17 cellular contexts compared by ENCODE assay signal in the genomic region with DNA sequence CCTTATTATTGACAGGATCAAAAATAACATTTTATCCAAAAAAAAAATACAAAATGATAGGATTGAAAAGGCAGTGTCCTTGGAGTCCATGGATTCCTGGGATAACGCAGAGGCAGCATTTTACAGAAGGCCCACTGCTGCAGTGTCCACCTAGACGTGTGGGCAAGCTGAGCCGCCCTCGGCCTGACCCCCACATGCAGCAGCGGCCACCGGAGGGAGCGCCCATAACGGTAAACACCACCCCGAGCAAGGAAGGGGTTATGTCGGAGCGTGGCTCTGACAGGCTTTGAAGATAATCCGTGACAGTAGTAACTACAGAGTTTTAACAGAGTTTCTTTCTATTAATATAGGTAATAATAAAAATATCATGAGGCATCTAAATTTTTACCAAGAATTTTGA. TPM values are rescaled to one million over a fixed set of nuclear protein-coding genes. Genes with fewer than 3 reads are reported as not detected.
DNase-seq lines count a peak whose midpoint lies in the region; FAIRE-seq and TF ChIP-seq lines count a peak whose summit lies in the region.
"Had no signal": no experiment of that assay in that cellular context is flagged by ENCODE, and none has a peak within 500 bp of the region (broad histone marks: within the 10 kb centered on the region; RNA-seq: fewer than 3 reads in every experiment).

No MANE protein-coding gene starts in this region.

- H4K5ac ChIP-seq in H9 (ENCODE audit: insufficient read length, low read depth, low read length), result no peak overlapping the region

- H2BK20ac ChIP-seq in H9 (ENCODE audit: low read depth, low read length, poor library complexity, severe bottlenecking), result no peak overlapping the region

- no peaks in the 10 kb centered on the region for H3K79me2 ChIP-seq in H9 (ENCODE audit: insufficient read depth, low read length)
- no peaks in the 10 kb centered on the region for H3K79me2 ChIP-seq in astrocyte (ENCODE audit: insufficient read depth, low read length)

- no peaks in the 10 kb centered on the region for H3K23me2 ChIP-seq in H9 (ENCODE audit: insufficient read length, low read depth, low read length, poor library complexity, severe bottlenecking)

- peaks cover 7 to 9% of the 10 kb centered on the region in 2 experiments; a peak in 3 of 5 replicates for H3K9me3 Mint-ChIP-seq in H9
- peaks cover 2% of the 10 kb centered on the region for H3K9me3 Mint-ChIP-seq in astrocyte (ENCODE audit: unreplicated experiment)
- H3K9me3 Mint-ChIP-seq: CD4-positive, alpha-beta T cell had no signal

- no peak overlapping the region for H2BK120ac ChIP-seq in H9 (ENCODE audit: low read depth, low read length, poor library complexity, severe bottlenecking)

- no peaks in the 10 kb centered on the region for H3K4me1 Mint-ChIP-seq in H9
- H3K4me1 Mint-ChIP-seq in astrocyte (ENCODE audit: low read depth, unreplicated experiment), result peaks cover 21% of the 10 kb centered on the region

- H3K4ac ChIP-seq in H9 (ENCODE audit: low read depth, low read length), result no peak overlapping the region

- no peaks in the 10 kb centered on the region for H3K79me1 ChIP-seq in H9 (ENCODE audit: insufficient read depth, low read depth, low read length, poor library complexity, severe bottlenecking)

- no peak overlapping the region for H4K8ac ChIP-seq in H9 (replicated peaks; ENCODE audit: insufficient read length, low read depth, low read length)

- H3K18ac ChIP-seq in H9 (ENCODE audit: insufficient read length, low read depth, low read length), result no peak overlapping the region

- H2BK12ac ChIP-seq in H9 (ENCODE audit: insufficient read length, low read depth, low read length), result no peak overlapping the region

- H3K9me3 ChIP-seq in H9 (ENCODE audit: control insufficient read depth, low read depth, low read length), result no peaks in the 10 kb centered on the region
- no peaks in the 10 kb centered on the region for H3K9me3 ChIP-seq in astrocyte (ENCODE audit: insufficient read depth, low read depth, low read length)
- H3K9me3 ChIP-seq: Caco-2, HAP-1 had no signal

- H3K9ac ChIP-seq in H9 (ENCODE audit: extremely low read depth, insufficient read length, low read length) (no peak overlapping the region), astrocyte (ENCODE audit: low read length) (no peak overlapping the region)

- no peak overlapping the region for H4K91ac ChIP-seq in H9 (ENCODE audit: insufficient read length, low read depth, low read length)

- H3K56ac ChIP-seq in H9 (ENCODE audit: insufficient read length, low read depth, low read length), result no peak overlapping the region

- no peaks in the 10 kb centered on the region for H3K27me3 ChIP-seq in H9 (ENCODE audit: insufficient read depth, low read length)
- no peaks in the 10 kb centered on the region for H3K27me3 ChIP-seq in astrocyte (ENCODE audit: insufficient read depth, low read length)

- no peak overlapping the region for H3T11ph ChIP-seq in H9 (ENCODE audit: low read length)

- H3K27me3 Mint-ChIP-seq in H9 (ENCODE audit: low read depth), result no peaks in the 10 kb centered on the region
- no peaks in the 10 kb centered on the region for H3K27me3 Mint-ChIP-seq in astrocyte (ENCODE audit: low read depth, unreplicated experiment)
- H3K27me3 Mint-ChIP-seq: CD4-positive, alpha-beta T cell had no signal

- H3K4me3 ChIP-seq in astrocyte (ENCODE audit: insufficient read depth, low read depth, low read length), result no peak overlapping the region
- H3K4me3 ChIP-seq: HAP-1 had no signal

- no peak overlapping the region for H2BK15ac ChIP-seq in H9 (ENCODE audit: low read depth, low read length)

- H3K4me2 ChIP-seq in H9 (ENCODE audit: insufficient read depth, insufficient read length, low read length) (no peak overlapping the region), astrocyte (ENCODE audit: low read length) (no peak overlapping the region)

- H3K4me1 ChIP-seq in H9 (ENCODE audit: insufficient read depth, low read length) (no peaks in the 10 kb centered on the region), astrocyte (ENCODE audit: insufficient read depth, low read length) (peaks cover 15% of the 10 kb centered on the region)
- H3K4me1 ChIP-seq: Caco-2, HAP-1 had no signal

- H3K36me3 ChIP-seq in astrocyte (ENCODE audit: insufficient read depth, low read length), result no peaks in the 10 kb centered on the region
- H3K36me3 ChIP-seq: HAP-1 had no signal

- H2AFZ ChIP-seq in H9 (ENCODE audit: low read length) (no peak overlapping the region), astrocyte (ENCODE audit: low read depth, low read length) (no peak overlapping the region)

- H3K23ac ChIP-seq in H9 (ENCODE audit: insufficient read length, low read depth, low read length), result no peak overlapping the region

- H3K27ac ChIP-seq in H9 (ENCODE audit: insufficient read length, low read depth, low read length), result no peak overlapping the region
- no peak overlapping the region for H3K27ac ChIP-seq in astrocyte (ENCODE audit: low read depth, low read length)
- H3K27ac ChIP-seq: C4-2B had no signal

- H3K4me3 Mint-ChIP-seq in H9 (no peak overlapping the region), astrocyte (ENCODE audit: unreplicated experiment) (no peak overlapping the region)
- H3K4me3 Mint-ChIP-seq: CD4-positive, alpha-beta T cell had no signal

- WGBS in H9 (ENCODE audit: extremely low coverage, insufficient read length, low lambda C conversion rate), result no CpG with 5 or more reads among the region's 12 CpGs

- H4K20me1 ChIP-seq in H9 (ENCODE audit: control insufficient read depth, insufficient read depth, insufficient read length) (no peaks in the 10 kb centered on the region), astrocyte (ENCODE audit: insufficient read depth, low read length) (no peaks in the 10 kb centered on the region)

- FAIRE-seq in astrocyte (lab: Jason Lieb, UNC), result no peak
- FAIRE-seq: A204.1, D721Med, HepG2 had no signal

- H3K27ac Mint-ChIP-seq in H9 (no peak overlapping the region), astrocyte (ENCODE audit: unreplicated experiment) (peak overlapping the region; percentile 79)
- H3K27ac Mint-ChIP-seq: CD4-positive, alpha-beta T cell had no signal

- DNase-seq in H9 (no peak), astrocyte (ENCODE audit: low read depth) (no peak), islet precursor cell (peak; percentile 34), DMS79 (lab: John Stamatoyannopoulos, UW) (no peak), middle frontal gyrus (ENCODE audit: extremely low spot score, low spot score) (no peak), AG08395 (ENCODE audit: low spot score) (no peak)
- DNase-seq: AML-193; Caco-2; CD4-positive, alpha-beta T cell; DMS79 treated with DMSO at 0.1 percent for 48 hours; GF-D8; GOT3 had no signal

- H2BK5ac ChIP-seq in H9 (ENCODE audit: insufficient read length, low read length), result no peak overlapping the region

- TF ChIP-seq CTCF in H9 (conservative IDR thresholded peaks at IDR 0.05) (peak; percentile 16; the same call in 1 of the 3 replicates), astrocyte (IDR thresholded peaks at IDR 0.05; ENCODE audit: insufficient read depth, low read depth, low read length) (no peak)

- H3K14ac ChIP-seq in H9 (ENCODE audit: insufficient read depth, low read length), result no peak overlapping the region

- no peak overlapping the region for H2AK5ac ChIP-seq in H9 (ENCODE audit: insufficient read length, low read length)

- H3K36me3 Mint-ChIP-seq in H9 (ENCODE audit: insufficient read depth in 1 of 3, low read depth in 3 of 3) (no peaks in the 10 kb centered on the region; a peak in 1 of 7 replicates), astrocyte (ENCODE audit: low read depth, unreplicated experiment) (no peaks in the 10 kb centered on the region)

RNA-seq across cellular contexts. Expression of gene PITRM1, which starts 45.3 kb away (rescaled TPM):
- 27.8 and 28.8 TPM in 2 replicates for total RNA-seq in H9 (2021)
- 80.4 and 81.3 TPM in 2 replicates for total RNA-seq in astrocyte
